Comparison of ENCODE assay signal across 7 cellular contexts in genomic region chr2:72145658-72146329, GRCh38. TPM values are rescaled to one million over a fixed set of nuclear protein-coding genes. Genes with fewer than 3 reads are reported as not detected.
DNase-seq lines count a peak whose midpoint lies in the region; ATAC-seq and TF ChIP-seq lines count a peak whose summit lies in the region.

No MANE protein-coding gene starts in this region.

- peak overlapping the region; percentile 40; the same call in 1 of the 2 replicates for H3K4me2 ChIP-seq in IMR-90 (ENCODE audit: low read depth, low read length)

- H3K36me3 Mint-ChIP-seq in activated T-helper 17 cell treated with anti-CD3 and anti-CD28 coated beads, Interleukin-2, amount 50 U/mL, for 72 hours (ENCODE audit: low read depth), result peaks cover 18% of the 10 kb centered on the region
- peaks cover 0 to 4% (median 4%) of the 10 kb centered on the region in 3 donors for H3K36me3 Mint-ChIP-seq in immature natural killer cell
- peaks cover 7% of the 10 kb centered on the region for H3K36me3 Mint-ChIP-seq in stimulated activated memory B cell treated with anti-CD40 and anti-IgM and Interleukin-4, amounts not matched to agents 10 μg/mL and 1 μg/mL and 100 μg/mL, for 72 hours

- H3K79me1 ChIP-seq in IMR-90 (ENCODE audit: low read depth in 1 of 2, low read length in 2 of 2), result no peaks in the 10 kb centered on the region

- peaks cover 9% of the 10 kb centered on the region for H3K9me3 ChIP-seq in IMR-90 (ENCODE audit: control insufficient read depth, insufficient read depth, low read length)

- no peak overlapping the region for H3K23ac ChIP-seq in IMR-90 (ENCODE audit: low read depth, low read length)

- H2BK120ac ChIP-seq in IMR-90 (ENCODE audit: low read depth, low read length), result no peak overlapping the region

- no peak overlapping the region for H4K8ac ChIP-seq in IMR-90 (ENCODE audit: low read depth in 2 of 2, low read length in 2 of 2)

- CTCF ChIA-PET in IMR-90 (lab: Yijun Ruan, JAX), result no interaction called here

- no peak for TF ChIP-seq POLR2A in IMR-90 (IDR thresholded peaks at IDR 0.05; ENCODE audit: low read depth, low read length)

- peaks cover 5% of the 10 kb centered on the region; the same call in 1 of the 2 replicates for H4K20me1 ChIP-seq in IMR-90 (ENCODE audit: insufficient read depth, low read length)

- H2AFZ ChIP-seq in IMR-90 (replicated peaks; ENCODE audit: low read length, poor library complexity), result no peak overlapping the region

- no peak overlapping the region for H4K5ac ChIP-seq in IMR-90 (ENCODE audit: low read depth, low read length)

- no peaks in the 10 kb centered on the region for H3K9me3 Mint-ChIP-seq in activated T-helper 17 cell treated with anti-CD3 and anti-CD28 coated beads, Interleukin-2, amount 50 U/mL, for 72 hours
- H3K9me3 Mint-ChIP-seq in immature natural killer cell, result peaks cover 0 to 6% (median under 1%) of the 10 kb centered on the region in 6 donors
- peaks cover 4% of the 10 kb centered on the region for H3K9me3 Mint-ChIP-seq in stimulated activated memory B cell treated with anti-CD40 and anti-IgM and Interleukin-4, amounts not matched to agents 10 μg/mL and 1 μg/mL and 100 μg/mL, for 72 hours

- no peak for TF ChIP-seq CTCF in IMR-90 (conservative IDR thresholded peaks at IDR 0.05; ENCODE audit: low read depth, low read length)

- POLR2A ChIA-PET in IMR-90 (lab: Charles Lee; ENCODE audit: unreplicated experiment), result no interaction called here

- no peak overlapping the region for H2BK20ac ChIP-seq in IMR-90 (ENCODE audit: low read depth, low read length)

- no peak overlapping the region; the same call in 1 of the 2 replicates for H3K4me3 ChIP-seq in IMR-90 (ENCODE audit: insufficient read depth, low read depth, low read length)

- no peak overlapping the region for H2BK15ac ChIP-seq in IMR-90 (ENCODE audit: low read depth, low read length)

- intact Hi-C loops in IMR-90 (cut with micrococcal nuclease), result no loop called here

- peaks cover 85% of the 10 kb centered on the region for H3K27me3 ChIP-seq in IMR-90 (ENCODE audit: control insufficient read depth, insufficient read depth, low read length)

- H2BK5ac ChIP-seq in IMR-90 (ENCODE audit: low read depth, low read length, poor library complexity, severe bottlenecking), result no peak overlapping the region

- no peak overlapping the region for H3K18ac ChIP-seq in IMR-90 (ENCODE audit: low read depth, low read length)

- in situ Hi-C loops in IMR-90 (cut with MboI; ENCODE audit: low sequenced_read_pairs), result no loop called here

- H3K4me1 Mint-ChIP-seq in activated T-helper 17 cell treated with anti-CD3 and anti-CD28 coated beads, Interleukin-2, amount 50 U/mL, for 72 hours, result peaks cover 31% of the 10 kb centered on the region
- H3K4me1 Mint-ChIP-seq in immature natural killer cell, result peaks cover 37 to 47% of the 10 kb centered on the region in 2 donors
- H3K4me1 Mint-ChIP-seq in stimulated activated memory B cell treated with anti-CD40 and anti-IgM and Interleukin-4, amounts not matched to agents 10 μg/mL and 1 μg/mL and 100 μg/mL, for 72 hours, result peaks cover 41% of the 10 kb centered on the region

- ATAC-seq in IMR-90 (ENCODE audit: low read depth) (no peak), GM21390 (IDR thresholded peaks at IDR 0.05; ENCODE audit: unreplicated experiment) (no peak), HG02973 (IDR thresholded peaks at IDR 0.05; ENCODE audit: unreplicated experiment) (no peak)
- no peak for ATAC-seq in activated T-helper 17 cell treated with anti-CD3 and anti-CD28 coated beads, Interleukin-2, amount 50 U/mL, for 72 hours (replicated peaks)
- ATAC-seq in stimulated activated memory B cell treated with anti-CD40 and anti-IgM and Interleukin-4, amounts not matched to agents 10 μg/mL and 1 μg/mL and 100 μg/mL, for 72 hours, result no peak

- H3K4me3 Mint-ChIP-seq in activated T-helper 17 cell treated with anti-CD3 and anti-CD28 coated beads, Interleukin-2, amount 50 U/mL, for 72 hours, result peak overlapping the region; percentile 68
- peak overlapping the region; percentile 55 to 76 (median 69) for H3K4me3 Mint-ChIP-seq in immature natural killer cell
- peak overlapping the region; percentile 78 for H3K4me3 Mint-ChIP-seq in stimulated activated memory B cell treated with anti-CD40 and anti-IgM and Interleukin-4, amounts not matched to agents 10 μg/mL and 1 μg/mL and 100 μg/mL, for 72 hours

- H3K27me3 Mint-ChIP-seq in activated T-helper 17 cell treated with anti-CD3 and anti-CD28 coated beads, Interleukin-2, amount 50 U/mL, for 72 hours, result peaks cover 57% of the 10 kb centered on the region
- peaks cover 25 to 37% (median 25%) of the 10 kb centered on the region in 3 donors for H3K27me3 Mint-ChIP-seq in immature natural killer cell (ENCODE audit: low read depth in 3 of 3)
- H3K27me3 Mint-ChIP-seq in stimulated activated memory B cell treated with anti-CD40 and anti-IgM and Interleukin-4, amounts not matched to agents 10 μg/mL and 1 μg/mL and 100 μg/mL, for 72 hours, result peaks cover 93% of the 10 kb centered on the region

- H3K9me1 ChIP-seq in IMR-90 (ENCODE audit: insufficient read depth, low read length), result no peaks in the 10 kb centered on the region

- H3K27ac Mint-ChIP-seq in activated T-helper 17 cell treated with anti-CD3 and anti-CD28 coated beads, Interleukin-2, amount 50 U/mL, for 72 hours, result no peak overlapping the region
- no peak overlapping the region for H3K27ac Mint-ChIP-seq in immature natural killer cell
- no peak overlapping the region for H3K27ac Mint-ChIP-seq in stimulated activated memory B cell treated with anti-CD40 and anti-IgM and Interleukin-4, amounts not matched to agents 10 μg/mL and 1 μg/mL and 100 μg/mL, for 72 hours

- dilution Hi-C loops in IMR-90 (cut with HindIII; ENCODE audit: low sequenced_read_pairs, unreplicated experiment), result no loop called here

- no peak overlapping the region for H3K4ac ChIP-seq in IMR-90 (ENCODE audit: low read depth, low read length)

- H2AK5ac ChIP-seq in IMR-90 (ENCODE audit: low read depth, low read length), result no peak overlapping the region

- H3K56ac ChIP-seq in IMR-90 (ENCODE audit: extremely low read depth, insufficient read depth, low read length), result no peak overlapping the region

- no peaks in the 10 kb centered on the region for H3K36me3 ChIP-seq in IMR-90 (ENCODE audit: control insufficient read depth, insufficient read depth, low read length)

- H3K9ac ChIP-seq in IMR-90 (ENCODE audit: low read depth, low read length), result no peak overlapping the region

- no peak overlapping the region for H3K27ac ChIP-seq in IMR-90 (ENCODE audit: insufficient read depth, low read length)

- no peak overlapping the region for H4K91ac ChIP-seq in IMR-90 (ENCODE audit: insufficient read depth, low read depth, low read length)

- WGBS in IMR-90 (ENCODE audit: extremely low coverage in 2 of 2, insufficient read length in 1 of 2), 2 experiments, result 18% methylated on average over 2 of the region's 33 CpGs; no CpG with 5 or more reads in 1 of the 2 experiments

- DNase-seq in IMR-90 (no peak), immature natural killer cell (no peak), KG1 (lab: John Stamatoyannopoulos, UW) (no peak)

- BruUV-seq in IMR-90 (replicated peaks; lab: Mats Ljungman, UMichigan), result no TSS peak

- no peak for TF ChIP-seq RAD21 in IMR-90 (IDR thresholded peaks at IDR 0.05; ENCODE audit: low read length)

- no peak overlapping the region for H2AK9ac ChIP-seq in IMR-90 (replicated peaks; ENCODE audit: low read depth, low read length, poor library complexity)

- H3K14ac ChIP-seq in IMR-90 (replicated peaks; ENCODE audit: low read depth, low read length), result no peak overlapping the region

- peaks cover 17% of the 10 kb centered on the region; the same call in 1 of the 2 replicates for H3K4me1 ChIP-seq in IMR-90 (ENCODE audit: control insufficient read depth, insufficient read depth, low read length)

TF ChIP-seq in IMR-90, 13 proteins besides CTCF, POLR2A, EP300 and RAD21:
- TF ChIP-seq RFX5 (IDR thresholded peaks at IDR 0.05; ENCODE audit: low read depth, low read length) (no peak), CEBPB (IDR thresholded peaks at IDR 0.05; ENCODE audit: low read depth, low read length) (no peak), BHLHE40 (IDR thresholded peaks at IDR 0.05; ENCODE audit: low read depth, low read length) (no peak), CHD1 (IDR thresholded peaks at IDR 0.05; ENCODE audit: low read depth, low read length) (no peak), MAZ (IDR thresholded peaks at IDR 0.05; ENCODE audit: borderline replicate concordance, low read depth, low read length) (no peak), ELK1 (IDR thresholded peaks at IDR 0.05; ENCODE audit: borderline replicate concordance, low read depth, low read length) (no peak), SMC3 (IDR thresholded peaks at IDR 0.05; ENCODE audit: low read depth, low read length) (no peak), NFE2L2 (IDR thresholded peaks at IDR 0.05; ENCODE audit: low read depth, low read length) (no peak)

RNA-seq across cellular contexts. Expression of gene CYP26B1, which starts 1.9 kb away (rescaled TPM):
- not detected in 2 replicates for total RNA-seq in IMR-90 (2012; rRNA removed)
- polyA plus RNA-seq in IMR-90 (2012; rRNA removed), result 0.01 and 0.02 TPM in 2 replicates
- polyA plus RNA-seq in IMR-90 (2012; cell fraction: cytosol; rRNA removed), result 0.03 TPM in 1 of 2 replicates, not detected in the other
- polyA plus RNA-seq in IMR-90 (2012; cell fraction: nucleus; rRNA removed; ENCODE audit: low replicate concordance), result 0.25 and 0.62 TPM in 2 replicates
- total RNA-seq in activated T-helper 17 cell treated with anti-CD3 and anti-CD28 coated beads, Interleukin-2, amount 50 U/mL, for 72 hours, result under 1 TPM in 1 of 2 donors, not detected in 1; 0.05 TPM
- not detected for polyA plus RNA-seq in immature natural killer cell
